Comparison of ENCODE assay signal across 26 cellular contexts in the genomic region with DNA sequence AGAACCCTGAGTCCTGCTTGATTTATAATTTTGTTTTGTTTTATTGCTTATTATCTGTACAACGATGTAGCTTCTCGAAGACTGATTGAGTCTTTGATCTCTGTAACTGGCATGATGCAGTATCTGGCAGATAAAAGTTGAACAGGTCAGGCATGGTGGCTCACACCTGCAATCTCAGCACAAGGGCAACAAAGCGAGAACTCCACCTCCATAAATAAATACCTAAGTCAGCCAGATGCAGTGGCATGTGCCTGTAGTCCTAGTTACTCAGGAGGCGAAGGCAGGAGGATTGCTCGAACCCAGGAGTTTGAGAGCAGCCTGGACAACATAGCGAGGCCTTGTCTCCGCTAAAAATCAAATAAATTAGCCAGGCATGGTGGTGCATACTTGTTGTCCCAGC. TPM values are rescaled to one million over a fixed set of nuclear protein-coding genes. Genes with fewer than 3 reads are reported as not detected.
DNase-seq lines count a peak whose midpoint lies in the region; ATAC-seq and TF ChIP-seq lines count a peak whose summit lies in the region.
"Had no signal": no experiment of that assay in that cellular context is flagged by ENCODE, and none has a peak within 500 bp of the region (broad histone marks: within the 10 kb centered on the region; RNA-seq: fewer than 3 reads in every experiment).

No MANE protein-coding gene starts in this region.

- POLR2A ChIA-PET in activated B cell treated with CpG ODN at 0.5 μM for 24 hours (lab: Charles Lee) = interaction anchor here (0.9 to 2.9 kb wide), 3 partner anchors 15 to 531 kb away, joined by 3 to 20 read pairs (median 3); partner anchors contain the start of genes UBE2K and WDR19
- POLR2A ChIA-PET in naive thymus-derived CD8-positive, alpha-beta T cell (lab: Charles Lee) = no interaction called here

- H3K27ac Mint-ChIP-seq in activated B cell treated with CpG ODN at 0.5 μM for 24 hours (peak overlapping the region; percentile 87), natural killer cell (no peak overlapping the region)
- peak overlapping the region in 3 of 10 donors; percentile 22 to 68 (median 49) for H3K27ac Mint-ChIP-seq in naive thymus-derived CD8-positive, alpha-beta T cell
- H3K27ac Mint-ChIP-seq: activated naive CD8-positive, alpha-beta T cell treated with anti-CD3 and anti-CD28 coated beads for 36 hours; activated T-helper 2 cell treated with anti-CD3 and anti-CD28 coated beads, Interferon-gamma antibody, Interleukin-2, Interleukin-4, amounts not matched to agents 10 μg/mL and 5 μg/mL and 100 μg/mL, durations not matched to agents 14 hours and 24 hours and 36 hours; CD4-positive, alpha-beta T cell; naive thymus-derived CD4-positive, alpha-beta T cell had no signal

- TF ChIP-seq CTCF in activated B cell treated with CpG ODN at 0.5 μM for 24 hours (IDR thresholded peaks at IDR 0.05) (no peak), spleen (IDR thresholded peaks at IDR 0.05 in 8 of 11, conservative IDR thresholded peaks at IDR 0.05 in 3 of 11) (no peak), natural killer cell (IDR thresholded peaks at IDR 0.05) (no peak)

- no peak overlapping the region for H3K4me3 ChIP-seq in spleen
- H3K4me3 ChIP-seq: GM23248, pancreas, sigmoid colon, SK-N-MC, upper lobe of right lung had no signal

- H3K4me3 Mint-ChIP-seq in activated B cell treated with CpG ODN at 0.5 μM for 24 hours (peak overlapping the region; percentile 70), natural killer cell (no peak overlapping the region)
- H3K4me3 Mint-ChIP-seq in naive thymus-derived CD8-positive, alpha-beta T cell = peak overlapping the region in 1 of 10 donors; percentile 37
- H3K4me3 Mint-ChIP-seq: activated naive CD8-positive, alpha-beta T cell treated with anti-CD3 and anti-CD28 coated beads for 36 hours; CD4-positive, alpha-beta T cell; naive thymus-derived CD4-positive, alpha-beta T cell had no signal

- H3K27me3 Mint-ChIP-seq in activated B cell treated with CpG ODN at 0.5 μM for 24 hours = no peaks in the 10 kb centered on the region
- peaks cover 0 to 8% (median 0%) of the 10 kb centered on the region in 5 donors for H3K27me3 Mint-ChIP-seq in naive thymus-derived CD8-positive, alpha-beta T cell
- peaks cover 17 to 41% of the 10 kb centered on the region in 2 donors for H3K27me3 Mint-ChIP-seq in natural killer cell (ENCODE audit: low read depth in 2 of 2)
- H3K27me3 Mint-ChIP-seq: activated naive CD8-positive, alpha-beta T cell treated with anti-CD3 and anti-CD28 coated beads for 36 hours had no signal

- peak; percentile 41 for ATAC-seq in GM18505 (IDR thresholded peaks at IDR 0.05; ENCODE audit: unreplicated experiment)
- peak; percentile 41 for ATAC-seq in HG02885 (IDR thresholded peaks at IDR 0.05; ENCODE audit: poor library complexity, unreplicated experiment)
- ATAC-seq in activated B cell treated with CpG ODN at 0.5 μM for 24 hours (ENCODE audit: low read depth) = peak; percentile 49
- no peak for ATAC-seq in HG02588 (IDR thresholded peaks at IDR 0.05; ENCODE audit: unreplicated experiment)
- no peak for ATAC-seq in naive thymus-derived CD8-positive, alpha-beta T cell
- no peak for ATAC-seq in natural killer cell
- ATAC-seq: pancreas, upper lobe of right lung had no signal

- H3K27ac ChIP-seq in spleen = peak overlapping the region in 7 of 8 donors; percentile 14 to 80 (median 69)
- H3K27ac ChIP-seq: GM23248, pancreas, sigmoid colon, SK-N-MC, upper lobe of right lung, VCaP had no signal

- H3K36me3 ChIP-seq in spleen = no peaks in the 10 kb centered on the region
- H3K36me3 ChIP-seq: pancreas, sigmoid colon, upper lobe of right lung had no signal

- 65 to 84% (median 77%) methylated on average over 7 of the region's 7 CpGs for WGBS in spleen, 5 donors

- H3K4me1 ChIP-seq in spleen = peaks cover 0 to 32% (median 7%) of the 10 kb centered on the region in 6 donors
- H3K4me1 ChIP-seq: pancreas, sigmoid colon, upper lobe of right lung had no signal

- no peaks in the 10 kb centered on the region for H3K27me3 ChIP-seq in spleen (replicated peaks in 1 of 7)
- H3K27me3 ChIP-seq: pancreas, sigmoid colon, upper lobe of right lung had no signal

- peaks cover 0 to 6% (median 0%) of the 10 kb centered on the region in 8 donors for H3K9me3 ChIP-seq in spleen
- H3K9me3 ChIP-seq: pancreas, sigmoid colon, upper lobe of right lung had no signal

- intact Hi-C loops in activated B cell treated with CpG ODN at 0.5 μM for 24 hours (cut with micrococcal nuclease) (loop anchor here (1.0 to 10.0 kb wide), 3 partner anchors 16 to 852 kb away; partner anchors contain the start of genes TMEM156 and WDR19), spleen (cut with DNase I; ENCODE audit: low total_unique reads) (no loop called here), natural killer cell (cut with micrococcal nuclease) (no loop called here)

- DNase-seq in activated B cell treated with CpG ODN at 0.5 μM for 24 hours (no peak), spleen (no peak), natural killer cell (no peak)
- no peak for DNase-seq in naive thymus-derived CD8-positive, alpha-beta T cell
- DNase-seq: activated CD4-positive, alpha-beta T cell treated with anti-CD3 and anti-CD28 coated beads, Interleukin-2, amount 50 U/mL, for 1 hour; activated naive CD8-positive, alpha-beta T cell treated with anti-CD3 and anti-CD28 coated beads for 36 hours; CD4-positive, alpha-beta T cell; central memory CD4-positive, alpha-beta T cell; dermis blood vessel endothelial cell; DMS 273 treated with DMSO at 0.1 percent for 48 hours; glutamatergic neuron; GM23248; Kasumi-1; naive thymus-derived CD4-positive, alpha-beta T cell; NCI-H1048; NCI-H2029 treated with DMSO at 0.1 percent for 48 hours; pancreas; sigmoid colon; substantia nigra; upper lobe of right lung had no signal

- H3K9me3 Mint-ChIP-seq in activated B cell treated with CpG ODN at 0.5 μM for 24 hours (no peaks in the 10 kb centered on the region), natural killer cell (peaks cover 4% of the 10 kb centered on the region in 2 donors)
- H3K9me3 Mint-ChIP-seq in naive thymus-derived CD8-positive, alpha-beta T cell = peaks cover 0 to 12% (median 3%) of the 10 kb centered on the region in 9 donors
- H3K9me3 Mint-ChIP-seq: activated T-helper 2 cell treated with anti-CD3 and anti-CD28 coated beads, Interferon-gamma antibody, Interleukin-2, Interleukin-4, amounts not matched to agents 10 μg/mL and 5 μg/mL and 100 μg/mL, durations not matched to agents 14 hours and 24 hours and 36 hours; CD4-positive, alpha-beta T cell had no signal

- TF ChIP-seq POLR2A in GM18505 (IDR thresholded peaks at IDR 0.05; ENCODE audit: borderline replicate concordance, extremely low read depth, insufficient read depth, insufficient read length) (no peak), spleen (IDR thresholded peaks at IDR 0.05) (no peak)

- CTCF ChIA-PET in activated B cell treated with CpG ODN at 0.5 μM for 24 hours (lab: Charles Lee) = interaction anchor here (1.2 to 2.3 kb wide), 4 partner anchors 15 to 306 kb away, joined by 3 to 8 read pairs (median 8); partner anchors contain the start of gene WDR19

- H3K4me1 Mint-ChIP-seq in activated B cell treated with CpG ODN at 0.5 μM for 24 hours = peaks cover 56% of the 10 kb centered on the region
- peaks cover 0 to 25% (median 0%) of the 10 kb centered on the region in 4 donors for H3K4me1 Mint-ChIP-seq in naive thymus-derived CD8-positive, alpha-beta T cell
- no peaks in the 10 kb centered on the region for H3K4me1 Mint-ChIP-seq in natural killer cell
- H3K4me1 Mint-ChIP-seq: activated naive CD8-positive, alpha-beta T cell treated with anti-CD3 and anti-CD28 coated beads for 36 hours had no signal

- no peaks in the 10 kb centered on the region for H3K36me3 Mint-ChIP-seq in activated B cell treated with CpG ODN at 0.5 μM for 24 hours (ENCODE audit: low read depth)
- peaks cover 0 to 9% (median 0%) of the 10 kb centered on the region in 3 donors for H3K36me3 Mint-ChIP-seq in naive thymus-derived CD8-positive, alpha-beta T cell
- H3K36me3 Mint-ChIP-seq in natural killer cell = no peaks in the 10 kb centered on the region

RNA-seq across cellular contexts. Expression of gene WDR19, which starts 15.7 kb away (rescaled TPM):
- total RNA-seq in activated B cell treated with CpG ODN at 0.5 μM for 24 hours (23.8 and 28.4 TPM in 2 replicates), spleen (10 to 100 TPM; 19.6 to 34.7 (median 25.2) TPM), natural killer cell (10 to 100 TPM; 12.0 to 19.0 (median 13.8) TPM)
- 10 to 100 TPM; 17.7 to 48.3 (median 24.0) TPM for polyA plus RNA-seq in spleen
- 10 to 100 TPM; 46.3 to 50.2 TPM for total RNA-seq in naive thymus-derived CD8-positive, alpha-beta T cell
- 1 to 10 TPM; 4.4 to 9.1 (median 6.1) TPM for polyA plus RNA-seq in naive thymus-derived CD8-positive, alpha-beta T cell

Comparison
In these comparisons a context has a peak if more than half of its experiments do, and no peak if none do; other contexts are left out.
1. ATAC-seq: peak in GM18505 (single experiment), HG02885 (single experiment) and activated B cell treated with CpG ODN at 0.5 μM for 24 hours (single experiment); none in HG02588 (single experiment), naive thymus-derived CD8-positive, alpha-beta T cell (0 of 2) and natural killer cell (0 of 3).